19 cellular contexts compared by ENCODE assay signal in genomic region chr9:97315550-97315949, GRCh38. TPM values are rescaled to one million over a fixed set of nuclear protein-coding genes. Genes with fewer than 3 reads are reported as not detected.
DNase-seq lines count a peak whose midpoint lies in the region; TF ChIP-seq lines count a peak whose summit lies in the region.
"Had no signal": no experiment of that assay in that cellular context is flagged by ENCODE, and none has a peak within 500 bp of the region (broad histone marks: within the 10 kb centered on the region; RNA-seq: fewer than 3 reads in every experiment).

No MANE protein-coding gene starts in this region.

- no peaks in the 10 kb centered on the region for H3K27me3 ChIP-seq in dorsolateral prefrontal cortex
- H3K27me3 ChIP-seq: right lobe of liver had no signal

- TF ChIP-seq CTCF in AG09309 (IDR thresholded peaks at IDR 0.05; ENCODE audit: control insufficient read depth, insufficient read depth, low read depth, low read length, missing control alignments) (no peak), choroid plexus epithelial cell (conservative IDR thresholded peaks at IDR 0.05; ENCODE audit: low read depth, low read length) (no peak), dorsolateral prefrontal cortex (IDR thresholded peaks at IDR 0.05 in 54 of 56, conservative IDR thresholded peaks at IDR 0.05 in 2 of 56; ENCODE audit: low read depth in 1 of 56, partially characterized antibody in 56 of 56) (no peak)

- intact Hi-C loops in dorsolateral prefrontal cortex (cut with DNase I), result no loop called here

- H3K27ac ChIP-seq in dorsolateral prefrontal cortex, result peak overlapping the region in 1 of 59 donors; percentile 36
- H3K27ac ChIP-seq: epithelial cell of prostate, right lobe of liver had no signal

- H3K4me3 ChIP-seq in AG09309 (ENCODE audit: control insufficient read depth, low read depth, low read length) (no peak overlapping the region), choroid plexus epithelial cell (ENCODE audit: low read depth, low read length) (no peak overlapping the region), dorsolateral prefrontal cortex (no peak overlapping the region)
- H3K4me3 ChIP-seq: right lobe of liver had no signal

- DNase-seq in AG09309 (ENCODE audit: low read depth) (peak; percentile 18), GM04503 (ENCODE audit: low read depth) (peak; percentile 34), choroid plexus epithelial cell (ENCODE audit: low read depth) (peak; percentile 65), islet precursor cell (peak; percentile 77), dorsolateral prefrontal cortex (no peak), NCI-H510A (lab: John Stamatoyannopoulos, UW) (no peak)
- no peak for DNase-seq in activated CD4-positive, alpha-beta T cell treated with anti-CD3 and anti-CD28 coated beads, Interleukin-2, amount 50 U/mL, for 1 hour
- DNase-seq: activated CD4-positive, CD25-positive, alpha-beta regulatory T cell treated with anti-CD3 and anti-CD28 coated beads, Interleukin-2, amount 50 U/mL, for 72 hours; activated naive CD4-positive, alpha-beta T cell; activated T-cell treated with anti-CD3 and anti-CD28 coated beads, Interleukin-2, amount 50 U/mL, for 24 hours; anterior cingulate cortex; CD4-positive, alpha-beta T cell; GF-D8; NCI-H1092; NCI-H1930; NCI-H345; right lobe of liver; SHP77 had no signal

RNA-seq across cellular contexts. Expression of gene CCDC180, which starts 8.1 kb away (rescaled TPM):
- total RNA-seq in dorsolateral prefrontal cortex, result 10 to 100 TPM in 119 of 120 experiments, 1 to 10 TPM in 1; 9.9 to 49.2 (median 22.1) TPM

Comparison
In these comparisons a context has a peak if more than half of its experiments do, and no peak if none do; other contexts are left out.
1. DNase-seq: peak in AG09309 (single experiment), GM04503 (single experiment), choroid plexus epithelial cell (single experiment) and islet precursor cell (single experiment); none in dorsolateral prefrontal cortex (0 of 10), NCI-H510A (single experiment) and activated CD4-positive, alpha-beta T cell treated with anti-CD3 and anti-CD28 coated beads, Interleukin-2, amount 50 U/mL, for 1 hour (single experiment).